ENCODE assay signal across 7 cellular contexts in the genomic region with DNA sequence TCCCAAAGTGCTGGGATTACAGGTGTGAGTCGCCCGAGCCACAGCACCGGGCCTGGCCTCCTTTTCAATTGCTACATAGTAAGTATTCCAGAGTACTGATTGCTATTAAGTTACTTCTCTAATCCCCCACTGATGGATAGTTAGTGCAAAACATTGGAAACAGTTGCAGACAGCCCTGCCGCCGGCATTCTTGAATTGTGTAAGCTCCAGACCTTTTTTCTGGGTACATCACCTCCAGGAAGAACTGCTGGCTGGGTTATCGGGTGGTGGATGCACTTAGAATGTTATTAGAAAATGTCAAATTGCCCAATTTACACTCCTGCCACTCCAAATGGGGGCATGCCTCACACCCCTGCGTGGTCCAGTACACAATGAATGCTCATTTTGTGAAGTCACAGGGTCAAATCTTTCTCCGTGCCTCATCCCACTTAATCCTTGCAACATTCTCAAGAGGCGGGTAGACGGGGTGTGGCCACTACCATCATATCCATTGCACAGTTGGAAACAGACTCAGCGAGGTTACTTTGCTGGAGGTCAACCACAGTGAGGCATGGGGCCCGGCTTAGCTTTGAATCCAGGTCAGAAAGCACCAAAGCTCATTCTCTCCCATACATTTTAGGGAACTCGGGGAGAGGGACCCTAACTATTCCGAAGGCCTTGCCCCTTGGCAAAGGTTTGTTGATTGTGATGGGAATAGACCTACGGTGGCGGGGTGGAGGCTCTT. TPM values are rescaled to one million over a fixed set of nuclear protein-coding genes. Genes with fewer than 3 reads are reported as not detected.
DNase-seq lines count a peak whose midpoint lies in the region; ATAC-seq and TF ChIP-seq lines count a peak whose summit lies in the region.

No MANE protein-coding gene starts in this region.

- H2AFZ ChIP-seq in OCI-LY7 (ENCODE audit: low read length), result peak overlapping the region; percentile 18; the same call in 1 of the 2 replicates

- H3K36me3 ChIP-seq in H7 (replicated peaks; ENCODE audit: control insufficient read depth, insufficient read depth, low read length), result no peaks in the 10 kb centered on the region
- peaks cover 33% of the 10 kb centered on the region for H3K36me3 ChIP-seq in OCI-LY7 (ENCODE audit: insufficient read depth, low read length)
- no peaks in the 10 kb centered on the region for H3K36me3 ChIP-seq in esophagus muscularis mucosa
- H3K36me3 ChIP-seq in skeletal muscle tissue (ENCODE audit: control insufficient read depth in 3 of 3, insufficient read depth in 3 of 3, low read length in 3 of 3), result no peaks in the 10 kb centered on the region

- no peak for DNase-seq in H7
- no peak for DNase-seq in OCI-LY7 (ENCODE audit: low spot score)
- DNase-seq in esophagus muscularis mucosa (ENCODE audit: extremely low spot score), result no peak
- DNase-seq in LoVo (ENCODE audit: low spot score), result no peak

- H3K9me2 ChIP-seq in OCI-LY7 (ENCODE audit: insufficient read depth, low read length), result no peaks in the 10 kb centered on the region

- no peaks in the 10 kb centered on the region for H4K20me1 ChIP-seq in OCI-LY7 (ENCODE audit: insufficient read depth, low read length)

- peak; percentile 24 for TF ChIP-seq POLR2A in esophagus muscularis mucosa (IDR thresholded peaks at IDR 0.05; ENCODE audit: low read depth)

- H3K9me3 ChIP-seq in OCI-LY7 (ENCODE audit: low read length) (no peaks in the 10 kb centered on the region), esophagus muscularis mucosa (no peaks in the 10 kb centered on the region), skeletal muscle tissue (ENCODE audit: control insufficient read depth in 3 of 3, low read length in 3 of 3) (no peaks in the 10 kb centered on the region)

- H3K27me3 ChIP-seq in H7 (ENCODE audit: control insufficient read depth, insufficient read depth, low read length), result no peaks in the 10 kb centered on the region
- H3K27me3 ChIP-seq in esophagus muscularis mucosa, result no peaks in the 10 kb centered on the region
- no peaks in the 10 kb centered on the region for H3K27me3 ChIP-seq in skeletal muscle tissue (ENCODE audit: control insufficient read depth in 3 of 3, insufficient read depth in 3 of 3, low read length in 3 of 3)

- TF ChIP-seq EP300 in esophagus muscularis mucosa (IDR thresholded peaks at IDR 0.05), result no peak

- CTCF ChIA-PET in OCI-LY7 (lab: Charles Lee; ENCODE audit: unreplicated experiment), result no interaction called here

- peak overlapping the region; percentile 46 for H3K4me3 ChIP-seq in H7 (ENCODE audit: insufficient read depth, low read depth, low read length)
- H3K4me3 ChIP-seq in OCI-LY7 (ENCODE audit: low read depth, low read length, poor library complexity, severe bottlenecking), result peak overlapping the region; percentile 58
- H3K4me3 ChIP-seq in esophagus muscularis mucosa, result peak overlapping the region; percentile 38 to 48 (median 44)
- H3K4me3 ChIP-seq in skeletal muscle tissue (ENCODE audit: low read length in 3 of 3), result peak overlapping the region; percentile 76 to 90 (median 85)

- peaks cover 9% of the 10 kb centered on the region; the same call in 1 of the 2 replicates for H3K79me2 ChIP-seq in OCI-LY7 (ENCODE audit: insufficient read depth, low read depth, low read length)

- TF ChIP-seq CTCF in OCI-LY7 (conservative IDR thresholded peaks at IDR 0.05; ENCODE audit: low read length), result no peak
- TF ChIP-seq CTCF in esophagus muscularis mucosa (IDR thresholded peaks at IDR 0.05), result no peak

- ATAC-seq in HG03565 (IDR thresholded peaks at IDR 0.05; ENCODE audit: unreplicated experiment), result no peak
- no peak for ATAC-seq in HG03135 (IDR thresholded peaks at IDR 0.05; ENCODE audit: unreplicated experiment)

- H3K9ac ChIP-seq in skeletal muscle tissue (ENCODE audit: low read depth in 1 of 3, low read length in 3 of 3), result peak overlapping the region; percentile 67 to 84 (median 74)

- POLR2A ChIA-PET in OCI-LY7 (lab: Charles Lee), result interaction anchor here (0.5 kb wide), 3 partner anchors 9 to 1435 kb away, joined by 3 to 6 read pairs (median 3); no protein-coding TSS in a partner anchor

- WGBS in esophagus muscularis mucosa, result 61% methylated on average over 14 of the region's 16 CpGs

- intact Hi-C loops in OCI-LY7 (cut with micrococcal nuclease; ENCODE audit: unreplicated experiment) (loop anchor here (10.0 kb wide), 1 partner anchor 103 kb away; the partner anchor contains the start of gene PLIN3), esophagus muscularis mucosa (cut with DNase I) (loop anchor here (2.0 kb wide), 1 partner anchor 61 kb away; no protein-coding TSS in a partner anchor)

- BruUV-seq in OCI-LY7 (replicated peaks; lab: Mats Ljungman, UMichigan), result no TSS peak

- peak overlapping the region; percentile 69 for H3K4me2 ChIP-seq in OCI-LY7 (ENCODE audit: low read length)

- H3K27ac ChIP-seq in OCI-LY7 (ENCODE audit: low read depth, low read length, poor library complexity, severe bottlenecking) (peak overlapping the region; percentile 17), esophagus muscularis mucosa (replicated peaks in 1 of 4) (peak overlapping the region; percentile 21 to 74 (median 72)), skeletal muscle tissue (ENCODE audit: low read depth, low read length) (peak overlapping the region; percentile 79)

- peaks cover 34% of the 10 kb centered on the region for H3K4me1 ChIP-seq in OCI-LY7 (ENCODE audit: insufficient read depth, low read length, poor library complexity, severe bottlenecking)
- peaks cover 29 to 42% (median 39%) of the 10 kb centered on the region in 4 donors for H3K4me1 ChIP-seq in esophagus muscularis mucosa
- H3K4me1 ChIP-seq in skeletal muscle tissue (ENCODE audit: control insufficient read depth in 3 of 3, insufficient read depth in 3 of 3, low read length in 3 of 3), result peaks cover 28 to 40% (median 37%) of the 10 kb centered on the region in 3 donors

RNA-seq across cellular contexts. Expression of gene KDM4B, which starts 1.0 kb away (rescaled TPM):
- total RNA-seq in H7 (2014; rRNA removed; shearing (Covaris generic)), result 12.0 and 18.5 TPM in 2 replicates
- 14.2 and 24.3 TPM in 2 replicates for total RNA-seq in OCI-LY7 (2014; rRNA removed; shearing (Covaris generic))
- total RNA-seq in OCI-LY7 (2022), result 36.3 and 44.2 TPM in 2 replicates
- 10 to 100 TPM; 26.0 to 51.2 (median 34.2) TPM for total RNA-seq in esophagus muscularis mucosa
- total RNA-seq in skeletal muscle tissue, result 11.5 TPM

RNA-seq across cellular contexts. Expression of gene UHRF1, which starts 58.6 kb away (rescaled TPM):
- 22.1 and 54.0 TPM in 2 replicates for total RNA-seq in H7 (2014; rRNA removed; shearing (Covaris generic))
- total RNA-seq in OCI-LY7 (2014; rRNA removed; shearing (Covaris generic)), result 141 and 155 TPM in 2 replicates
- total RNA-seq in OCI-LY7 (2022), result 172 and 186 TPM in 2 replicates
- 1 to 10 TPM in 1 of 4 donors, under 1 TPM in 3; 0.33 to 1.2 (median 0.64) TPM for total RNA-seq in esophagus muscularis mucosa
- 19.8 TPM for total RNA-seq in skeletal muscle tissue

Comparison
In these comparisons a context has a peak if more than half of its experiments do, and no peak if none do; other contexts are left out.
1. H3K27ac ChIP-seq: peak in every context shown above with its lines; median percentile 79 in skeletal muscle tissue; 72 in esophagus muscularis mucosa; 17 in OCI-LY7.